Comparison of ENCODE assay signal across 22 cellular contexts in genomic region chr11:12756867-12757266, GRCh38.
DNase-seq lines count a peak whose midpoint lies in the region; ATAC-seq and TF ChIP-seq lines count a peak whose summit lies in the region.
"Had no signal": no experiment of that assay in that cellular context is flagged by ENCODE, and none has a peak within 500 bp of the region (broad histone marks: within the 10 kb centered on the region; RNA-seq: fewer than 3 reads in every experiment).

No MANE protein-coding gene starts in this region.

- H3K27me3 Mint-ChIP-seq in natural killer cell treated with Interleukin-12 subunit alpha and Interleukin-12 subunit beta and Interleukin-15 and Interleukin-18, amount 100 ng/mL, for 72 hours, result peaks cover 8 to 12% of the 10 kb centered on the region in 2 donors

- no peak overlapping the region for H3K4me2 ChIP-seq in hepatocyte
- H3K4me2 ChIP-seq: KMS-11 had no signal

- H3K4me1 ChIP-seq in cardiac muscle cell (ENCODE audit: low read depth), result peaks cover 41% of the 10 kb centered on the region
- peaks cover 0 to 28% of the 10 kb centered on the region in 2 donors for H3K4me1 ChIP-seq in right atrium auricular region
- H3K4me1 ChIP-seq in hepatocyte (ENCODE audit: insufficient read depth), result peaks cover 21% of the 10 kb centered on the region
- peaks cover 81% of the 10 kb centered on the region for H3K4me1 ChIP-seq in psoas muscle
- H3K4me1 ChIP-seq in upper lobe of right lung, result peaks cover 8% of the 10 kb centered on the region
- H3K4me1 ChIP-seq: Peyer's patch had no signal

- no peaks in the 10 kb centered on the region for H3K9me3 Mint-ChIP-seq in natural killer cell treated with Interleukin-12 subunit alpha and Interleukin-12 subunit beta and Interleukin-15 and Interleukin-18, amount 100 ng/mL, for 72 hours
- H3K9me3 Mint-ChIP-seq: CD14-positive monocyte had no signal

- no peaks in the 10 kb centered on the region for H3K36me3 Mint-ChIP-seq in natural killer cell treated with Interleukin-12 subunit alpha and Interleukin-12 subunit beta and Interleukin-15 and Interleukin-18, amount 100 ng/mL, for 72 hours
- H3K36me3 Mint-ChIP-seq: CD14-positive monocyte had no signal

- TF ChIP-seq CTCF in cardiac muscle cell (IDR thresholded peaks at IDR 0.05; ENCODE audit: low read depth, low read length) (no peak), right atrium auricular region (IDR thresholded peaks at IDR 0.05) (no peak), hepatocyte (IDR thresholded peaks at IDR 0.05; ENCODE audit: poor library complexity) (no peak), psoas muscle (IDR thresholded peaks at IDR 0.05) (no peak), upper lobe of right lung (IDR thresholded peaks at IDR 0.05) (no peak)

- no peak overlapping the region for H2AFZ ChIP-seq in hepatocyte

- no peaks in the 10 kb centered on the region for H3K9me2 ChIP-seq in hepatocyte (replicated peaks; ENCODE audit: insufficient read depth)

- peaks cover 100% of the 10 kb centered on the region for H3K79me2 ChIP-seq in hepatocyte

- H3K4me1 Mint-ChIP-seq in natural killer cell treated with Interleukin-12 subunit alpha and Interleukin-12 subunit beta and Interleukin-15 and Interleukin-18, amount 100 ng/mL, for 72 hours (ENCODE audit: low read depth in 2 of 2), result no peaks in the 10 kb centered on the region
- H3K4me1 Mint-ChIP-seq: B cell, CD14-positive monocyte had no signal

- ATAC-seq in psoas muscle, result peak in 3 of 4 donors; percentile 42 to 67 (median 63)
- no peak for ATAC-seq in upper lobe of right lung
- no peak for ATAC-seq in natural killer cell treated with Interleukin-12 subunit alpha and Interleukin-12 subunit beta and Interleukin-15 and Interleukin-18, amount 100 ng/mL, for 72 hours

- no peak for DNase-seq in cardiac muscle cell (ENCODE audit: low read depth in 1 of 2, low spot score in 1 of 2)
- DNase-seq in right atrium auricular region (ENCODE audit: low spot score), result no peak
- no peak for DNase-seq in hepatocyte (ENCODE audit: low spot score)
- no peak for DNase-seq in psoas muscle
- DNase-seq in upper lobe of right lung, result no peak
- DNase-seq in natural killer cell treated with Interleukin-12 subunit alpha and Interleukin-12 subunit beta and Interleukin-15 and Interleukin-18, amount 100 ng/mL, for 72 hours (ENCODE audit: low spot score), result no peak
- no peak for DNase-seq in SIG-M5 treated with dmso at 0.1 percent for 504 hours (lab: John Stamatoyannopoulos, UW; ENCODE audit: unreplicated experiment)
- DNase-seq: EL, GF-D8, GOT3, IMR-90, MV-4-11, NCI-H1105 treated with DMSO at 0.1 percent for 48 hours, NCI-H1694, NCI-H2081, NCI-H2171, NCI-H524, Peyer's patch had no signal

- H3K27me3 ChIP-seq in cardiac muscle cell (no peaks in the 10 kb centered on the region), right atrium auricular region (no peaks in the 10 kb centered on the region), hepatocyte (no peaks in the 10 kb centered on the region), psoas muscle (ENCODE audit: insufficient read depth in 3 of 3, low read length in 2 of 3) (no peaks in the 10 kb centered on the region), upper lobe of right lung (no peaks in the 10 kb centered on the region)
- H3K27me3 ChIP-seq: Peyer's patch, SJSA1 had no signal

- H3K4me3 ChIP-seq in cardiac muscle cell (no peak overlapping the region), right atrium auricular region (no peak overlapping the region), hepatocyte (no peak overlapping the region), psoas muscle (no peak overlapping the region), upper lobe of right lung (no peak overlapping the region)
- H3K4me3 ChIP-seq: Peyer's patch, SJSA1 had no signal

- peaks cover 33% of the 10 kb centered on the region for H4K20me1 ChIP-seq in hepatocyte (ENCODE audit: insufficient read depth, poor library complexity, severe bottlenecking)

- no peaks in the 10 kb centered on the region for H3K9me3 ChIP-seq in cardiac muscle cell (ENCODE audit: low read depth)
- no peaks in the 10 kb centered on the region for H3K9me3 ChIP-seq in right atrium auricular region
- no peaks in the 10 kb centered on the region for H3K9me3 ChIP-seq in hepatocyte (ENCODE audit: low read depth)
- no peaks in the 10 kb centered on the region for H3K9me3 ChIP-seq in psoas muscle
- H3K9me3 ChIP-seq in upper lobe of right lung, result no peaks in the 10 kb centered on the region
- H3K9me3 ChIP-seq: Peyer's patch, SJSA1 had no signal

- H3K27ac Mint-ChIP-seq in natural killer cell treated with Interleukin-12 subunit alpha and Interleukin-12 subunit beta and Interleukin-15 and Interleukin-18, amount 100 ng/mL, for 72 hours, result no peak overlapping the region
- H3K27ac Mint-ChIP-seq: B cell, CD14-positive monocyte had no signal

- H3K27ac ChIP-seq in cardiac muscle cell (peak overlapping the region; percentile 27), right atrium auricular region (peak overlapping the region in 1 of 2 donors; percentile 55), hepatocyte (peak overlapping the region; percentile 32), psoas muscle (peak overlapping the region; percentile 65), upper lobe of right lung (no peak overlapping the region)
- H3K27ac ChIP-seq: KMS-11, Peyer's patch, SJSA1 had no signal

- 67% methylated on average over 3 of the region's 3 CpGs for WGBS in hepatocyte (ENCODE audit: low lambda C conversion rate, missing lambda C conversion rate)
- WGBS in psoas muscle, 3 donors, result 16 to 41% (median 29%) methylated on average over 3 of the region's 3 CpGs

- H3K36me3 ChIP-seq in cardiac muscle cell, result no peaks in the 10 kb centered on the region
- no peaks in the 10 kb centered on the region for H3K36me3 ChIP-seq in right atrium auricular region
- H3K36me3 ChIP-seq in hepatocyte (replicated peaks; ENCODE audit: insufficient read depth, low read depth), result no peaks in the 10 kb centered on the region
- no peaks in the 10 kb centered on the region for H3K36me3 ChIP-seq in psoas muscle (ENCODE audit: insufficient read depth in 1 of 2, low read depth in 1 of 2)
- H3K36me3 ChIP-seq in upper lobe of right lung, result no peaks in the 10 kb centered on the region
- H3K36me3 ChIP-seq: Peyer's patch had no signal

- intact Hi-C loops in psoas muscle (cut with DNase I), result no loop called here
- intact Hi-C loops in upper lobe of right lung (cut with DNase I), result no loop called here

- H3K4me3 Mint-ChIP-seq in natural killer cell treated with Interleukin-12 subunit alpha and Interleukin-12 subunit beta and Interleukin-15 and Interleukin-18, amount 100 ng/mL, for 72 hours, result no peak overlapping the region
- H3K4me3 Mint-ChIP-seq: B cell, CD14-positive monocyte had no signal

Comparison
In these comparisons a context has a peak if more than half of its experiments do, and no peak if none do; other contexts are left out.
1. ATAC-seq: peak in psoas muscle (3 of 4); none in upper lobe of right lung (single experiment) and natural killer cell treated with Interleukin-12 subunit alpha and Interleukin-12 subunit beta and Interleukin-15 and Interleukin-18, amount 100 ng/mL, for 72 hours (0 of 2).